ENCODE assay signal across 17 cellular contexts in genomic region chr14:93549578-93549977, GRCh38.
"Had no signal": no experiment of that assay in that cellular context is flagged by ENCODE, and none has a peak within 500 bp of the region (broad histone marks: within the 10 kb centered on the region; RNA-seq: fewer than 3 reads in every experiment).

No MANE protein-coding gene starts in this region.

- H3K27ac Mint-ChIP-seq: activated CD8-positive, alpha-beta memory T cell treated with anti-CD3 and anti-CD28 coated beads, Interleukin-2, amount 10 ng/mL, durations not matched to agents 7 days and 5 days; activated naive CD8-positive, alpha-beta T cell; activated T-cell treated with anti-CD3 and anti-CD28 coated beads, Interleukin-2, amount 50 U/mL, for 24 hours; brain; naive thymus-derived CD4-positive, alpha-beta T cell had no signal

- H3K27me3 ChIP-seq: esophagus muscularis mucosa, right atrium auricular region, tibial artery, vagina had no signal

- H3K36me3 ChIP-seq: esophagus muscularis mucosa, right atrium auricular region, tibial artery, vagina had no signal

- H3K9me3 ChIP-seq: esophagus muscularis mucosa, right atrium auricular region, tibial artery, vagina had no signal

- H3K4me1 ChIP-seq: esophagus muscularis mucosa, right atrium auricular region, tibial artery, vagina had no signal

- H3K27me3 Mint-ChIP-seq: brain had no signal

- H3K4me3 ChIP-seq: esophagus muscularis mucosa, right atrium auricular region, skin epidermis, tibial artery, vagina had no signal

- H3K4me3 Mint-ChIP-seq: activated CD8-positive, alpha-beta memory T cell treated with anti-CD3 and anti-CD28 coated beads, Interleukin-2, amount 10 ng/mL, durations not matched to agents 7 days and 5 days; activated naive CD8-positive, alpha-beta T cell; activated T-cell treated with anti-CD3 and anti-CD28 coated beads, Interleukin-2, amount 50 U/mL, for 24 hours; brain; naive thymus-derived CD4-positive, alpha-beta T cell had no signal

- H3K4me1 Mint-ChIP-seq: activated CD8-positive, alpha-beta memory T cell treated with anti-CD3 and anti-CD28 coated beads, Interleukin-2, amount 10 ng/mL, durations not matched to agents 7 days and 5 days; brain; naive thymus-derived CD4-positive, alpha-beta T cell had no signal

- H3K27ac ChIP-seq: esophagus muscularis mucosa, right atrium auricular region, skin epidermis, tibial artery, vagina had no signal

- H3K36me3 Mint-ChIP-seq: activated CD8-positive, alpha-beta memory T cell treated with anti-CD3 and anti-CD28 coated beads, Interleukin-2, amount 10 ng/mL, durations not matched to agents 7 days and 5 days; activated naive CD8-positive, alpha-beta T cell; brain; naive thymus-derived CD4-positive, alpha-beta T cell had no signal

- ATAC-seq: activated CD8-positive, alpha-beta memory T cell treated with anti-CD3 and anti-CD28 coated beads, Interleukin-2, amount 10 ng/mL, durations not matched to agents 7 days and 5 days; left lobe of liver; naive thymus-derived CD4-positive, alpha-beta T cell had no signal

- H3K9me3 Mint-ChIP-seq: activated T-cell treated with anti-CD3 and anti-CD28 coated beads, Interleukin-2, amount 50 U/mL, for 24 hours; brain; naive thymus-derived CD4-positive, alpha-beta T cell had no signal

- DNase-seq: activated CD4-positive, alpha-beta T cell treated with anti-CD3 and anti-CD28 coated beads, Interleukin-2, amount 50 U/mL, for 4 hours; activated CD4-positive, CD25-positive, alpha-beta regulatory T cell treated with anti-CD3 and anti-CD28 coated beads, Interleukin-2, amount 50 U/mL, for 72 hours; activated CD8-positive, alpha-beta memory T cell treated with anti-CD3 and anti-CD28 coated beads, Interleukin-2, amount 10 ng/mL, durations not matched to agents 7 days and 5 days; activated gamma-delta T cell; activated T-cell treated with anti-CD3 and anti-CD28 coated beads, Interleukin-2, amount 50 U/mL, for 24 hours; amygdala; glutamatergic neuron; mammary epithelial cell; naive thymus-derived CD4-positive, alpha-beta T cell; tibial artery had no signal
